12 cellular contexts compared by ENCODE assay signal in the genomic region with DNA sequence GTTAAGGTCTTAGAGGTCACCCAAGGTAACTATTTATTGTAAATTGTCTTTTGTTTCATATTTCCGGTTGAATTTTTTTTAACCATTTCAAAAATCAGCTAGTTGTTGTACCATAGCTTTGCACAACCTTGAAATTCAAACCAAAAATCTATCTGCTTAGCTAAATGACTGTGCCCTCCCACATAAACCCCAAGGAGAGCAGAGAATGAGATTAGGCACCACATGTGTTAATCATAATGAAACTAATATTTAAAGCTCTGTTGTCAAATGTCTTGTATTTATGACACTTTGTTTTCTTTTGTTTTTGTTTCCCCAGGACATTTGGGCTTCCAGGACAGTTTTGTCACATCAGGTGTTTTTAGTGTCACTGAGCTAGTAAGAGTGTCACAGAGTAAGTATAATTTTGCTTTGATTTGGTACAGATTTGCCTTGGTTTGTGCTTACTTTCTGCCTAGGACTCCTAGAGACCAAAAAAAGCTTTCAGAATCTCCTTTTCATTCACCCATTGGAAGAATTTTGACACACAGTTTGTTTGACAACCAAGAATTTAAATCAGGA.
DNase-seq lines count a peak whose midpoint lies in the region; ATAC-seq, FAIRE-seq and TF ChIP-seq lines count a peak whose summit lies in the region.
"Had no signal": no experiment of that assay in that cellular context is flagged by ENCODE, and none has a peak within 500 bp of the region (broad histone marks: within the 10 kb centered on the region; RNA-seq: fewer than 3 reads in every experiment).

No MANE protein-coding gene starts in this region.

- no peak overlapping the region for H3K4me3 ChIP-seq in heart right ventricle
- no peak overlapping the region for H3K4me3 ChIP-seq in upper lobe of left lung
- H3K4me3 ChIP-seq: neural progenitor cell had no signal

- H3K9me3 ChIP-seq in heart right ventricle, result no peaks in the 10 kb centered on the region
- no peaks in the 10 kb centered on the region for H3K9me3 ChIP-seq in upper lobe of left lung

- no peak for TF ChIP-seq EP300 in upper lobe of left lung (IDR thresholded peaks at IDR 0.05)

- intact Hi-C loops in heart right ventricle (cut with DNase I), result loop anchor here in 4 of 10 donors (10.0 kb wide), 3 partner anchors 147 to 277 kb away; a partner anchor contains a TSS

- no peaks in the 10 kb centered on the region for H3K27me3 ChIP-seq in heart right ventricle
- H3K27me3 ChIP-seq in upper lobe of left lung, result no peaks in the 10 kb centered on the region
- H3K27me3 ChIP-seq: neural progenitor cell had no signal

- WGBS in heart right ventricle, 2 donors, result 51 to 60% methylated on average over 1 of the region's 1 CpG
- WGBS in upper lobe of left lung, 2 donors, result 50 to 69% methylated on average over 1 of the region's 1 CpG

- FAIRE-seq in GM12892 (lab: Jason Lieb, UNC) (peak; percentile 77), D721Med (lab: Jason Lieb, UNC) (no peak)

- H3K4me1 ChIP-seq in heart right ventricle (peaks cover under 1 to 52% (median 22%) of the 10 kb centered on the region in 9 donors), upper lobe of left lung (peaks cover 1 to 11% (median 7%) of the 10 kb centered on the region in 4 donors)

- peak; percentile 100 for ATAC-seq in GM19035 (IDR thresholded peaks at IDR 0.05; ENCODE audit: unreplicated experiment)
- peak; percentile 99 for ATAC-seq in HG02759 (IDR thresholded peaks at IDR 0.05; ENCODE audit: unreplicated experiment)
- peak; percentile 99 for ATAC-seq in HG03565 (IDR thresholded peaks at IDR 0.05; ENCODE audit: unreplicated experiment)
- ATAC-seq in heart right ventricle, result no peak
- ATAC-seq in upper lobe of left lung (ENCODE audit: low FRiP score in 2 of 2), result no peak
- ATAC-seq: HCT116 had no signal

- H3K27ac ChIP-seq in heart right ventricle, result peak overlapping the region in 2 of 10 donors; percentile 12 to 13
- no peak overlapping the region for H3K27ac ChIP-seq in upper lobe of left lung
- H3K27ac ChIP-seq: neural progenitor cell, RWPE1 had no signal

- TF ChIP-seq POLR2A in GM12892 (IDR thresholded peaks at IDR 0.05; ENCODE audit: low read depth, low read length) (no peak), upper lobe of left lung (IDR thresholded peaks at IDR 0.05) (no peak)

- H3K36me3 ChIP-seq in heart right ventricle (peaks cover 0 to 10% (median 0%) of the 10 kb centered on the region in 9 donors), upper lobe of left lung (no peaks in the 10 kb centered on the region)
- H3K36me3 ChIP-seq: neural progenitor cell had no signal

- TF ChIP-seq CTCF in heart right ventricle (IDR thresholded peaks at IDR 0.05) (no peak), upper lobe of left lung (IDR thresholded peaks at IDR 0.05) (no peak), D721Med (IDR thresholded peaks at IDR 0.05; ENCODE audit: insufficient read depth, missing control alignments) (no peak)

- DNase-seq in GM12892 (ENCODE audit: insufficient read length), result peak; percentile 23
- DNase-seq in heart right ventricle, result no peak
- no peak for DNase-seq in upper lobe of left lung
- DNase-seq in NCI-H2227 (lab: John Stamatoyannopoulos, UW; ENCODE audit: unreplicated experiment), result no peak
- DNase-seq in D721Med (ENCODE audit: insufficient read length, low spot score), result no peak
- DNase-seq: activated CD8-positive, alpha-beta memory T cell treated with anti-CD3 and anti-CD28 coated beads for 24 hours had no signal

Comparison
In these comparisons a context has a peak if more than half of its experiments do, and no peak if none do; other contexts are left out.
1. ATAC-seq: peak in GM19035 (single experiment), HG02759 (single experiment) and HG03565 (single experiment); none in heart right ventricle (0 of 8) and upper lobe of left lung (0 of 2).